20 cellular contexts compared by ENCODE assay signal in the genomic region with DNA sequence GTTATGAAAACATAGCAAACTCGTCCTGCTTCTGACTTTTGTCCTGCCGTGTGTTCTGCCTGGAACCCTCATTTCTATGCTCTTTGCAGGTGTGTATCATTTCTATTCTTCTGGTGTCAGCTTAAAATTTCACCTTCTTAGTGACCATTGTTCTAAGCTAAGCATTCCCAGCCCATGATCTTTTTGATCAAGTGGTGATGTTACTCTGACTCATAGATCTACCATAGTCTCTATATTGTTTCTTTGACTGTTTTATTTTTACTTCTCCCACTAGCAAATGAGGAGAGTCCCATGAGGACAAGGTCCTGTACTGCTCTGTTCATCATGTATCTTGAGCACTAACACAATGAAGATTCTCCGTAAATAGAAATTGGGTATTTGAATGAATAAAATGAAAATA. TPM values are rescaled to one million over a fixed set of nuclear protein-coding genes. Genes with fewer than 3 reads are reported as not detected.
DNase-seq lines count a peak whose midpoint lies in the region; FAIRE-seq and TF ChIP-seq lines count a peak whose summit lies in the region.
"Had no signal": no experiment of that assay in that cellular context is flagged by ENCODE, and none has a peak within 500 bp of the region (broad histone marks: within the 10 kb centered on the region; RNA-seq: fewer than 3 reads in every experiment).

No MANE protein-coding gene starts in this region.

- BruUV-seq in endothelial cell of umbilical vein (replicated peaks; lab: Mats Ljungman, UMichigan) (no TSS peak), A673 (replicated peaks; lab: Mats Ljungman, UMichigan) (no TSS peak)

- H3K4me1 ChIP-seq in GM23248 (ENCODE audit: insufficient read depth), result peaks cover 6% of the 10 kb centered on the region
- peaks cover 4% of the 10 kb centered on the region for H3K4me1 ChIP-seq in endothelial cell of umbilical vein (ENCODE audit: control insufficient read depth, extremely low read depth, insufficient read depth, low read length)
- no peaks in the 10 kb centered on the region for H3K4me1 ChIP-seq in A673 (ENCODE audit: insufficient read depth, low read length, poor library complexity, severe bottlenecking)
- H3K4me1 ChIP-seq in kidney (ENCODE audit: control insufficient read depth in 1 of 2, insufficient read depth in 1 of 2, low read depth in 1 of 2, low read length in 2 of 2), result no peaks in the 10 kb centered on the region
- H3K4me1 ChIP-seq: BE2C had no signal

- H3K36me3 ChIP-seq in GM23248 (ENCODE audit: low read depth) (no peaks in the 10 kb centered on the region), endothelial cell of umbilical vein (ENCODE audit: control insufficient read depth in 2 of 2, extremely low read depth in 1 of 2, insufficient read depth in 2 of 2, low read length in 2 of 2) (no peaks in the 10 kb centered on the region), A673 (ENCODE audit: insufficient read depth, low read length, poor library complexity, severe bottlenecking) (no peaks in the 10 kb centered on the region), kidney (ENCODE audit: control insufficient read depth in 1 of 2, insufficient read depth in 2 of 2, low read length in 2 of 2) (no peaks in the 10 kb centered on the region)
- H3K36me3 ChIP-seq: BE2C had no signal

- no peaks in the 10 kb centered on the region for H4K20me1 ChIP-seq in GM23248 (ENCODE audit: insufficient read depth)
- H4K20me1 ChIP-seq in endothelial cell of umbilical vein (replicated peaks; ENCODE audit: control insufficient read depth, extremely low read depth, insufficient read depth, low read length), result no peaks in the 10 kb centered on the region

- H3K9me1 ChIP-seq in endothelial cell of umbilical vein (replicated peaks; ENCODE audit: control insufficient read depth, extremely low read depth, insufficient read depth, low read length), result no peaks in the 10 kb centered on the region

- dilution Hi-C loops in endothelial cell of umbilical vein (cut with MboI; ENCODE audit: extremely low pct_ligation_motif_present, low sequenced_read_pairs), result no loop called here

- no peak overlapping the region for H3K9ac ChIP-seq in GM23248
- H3K9ac ChIP-seq in endothelial cell of umbilical vein (replicated peaks; ENCODE audit: extremely low read depth, insufficient read depth, low read length), result no peak overlapping the region
- H3K9ac ChIP-seq in kidney (ENCODE audit: low read length in 2 of 2), result no peak overlapping the region

- in situ Hi-C loops in GM23248 (cut with MboI), result no loop called here

- CTCF ChIA-PET in endothelial cell of umbilical vein (lab: Charles Lee), result interaction anchor here (1.3 kb wide), 1 partner anchor 42 kb away, joined by 3 read pairs; no protein-coding TSS in a partner anchor
- CTCF ChIA-PET in A673 (lab: Charles Lee), result no interaction called here

- no peak for TF ChIP-seq CTCF in endothelial cell of umbilical vein (IDR thresholded peaks at IDR 0.05; ENCODE audit: extremely low read depth in 1 of 2, insufficient read depth in 1 of 2, low read depth in 1 of 2, low read length in 2 of 2)
- TF ChIP-seq CTCF in A673 (conservative IDR thresholded peaks at IDR 0.05; ENCODE audit: low read depth, low read length), result no peak
- TF ChIP-seq CTCF in kidney (IDR thresholded peaks at IDR 0.05; ENCODE audit: borderline replicate concordance, extremely low read depth, insufficient read depth), result no peak

- no peaks in the 10 kb centered on the region; the same call in 1 of the 2 replicates for H3K9me2 ChIP-seq in GM23248 (ENCODE audit: insufficient read depth)

- H2AFZ ChIP-seq in GM23248 (no peak overlapping the region), endothelial cell of umbilical vein (ENCODE audit: low read depth, low read length) (no peak overlapping the region)

- H3K9me3 ChIP-seq in GM23248 (ENCODE audit: low read depth), result no peaks in the 10 kb centered on the region
- H3K9me3 ChIP-seq in endothelial cell of umbilical vein (replicated peaks; ENCODE audit: control insufficient read depth, insufficient read depth, low read length), result no peaks in the 10 kb centered on the region
- no peaks in the 10 kb centered on the region for H3K9me3 ChIP-seq in A673 (ENCODE audit: low read depth, low read length, poor library complexity, severe bottlenecking)
- no peaks in the 10 kb centered on the region for H3K9me3 ChIP-seq in kidney (ENCODE audit: control insufficient read depth in 1 of 2, low read length in 2 of 2)
- H3K9me3 ChIP-seq: BE2C had no signal

- 92 to 94% methylated on average over 3 of the region's 3 CpGs for WGBS in GM23248 (ENCODE audit: low coverage in 1 of 2, low lambda C conversion rate in 2 of 2, missing lambda C conversion rate in 2 of 2), 2 experiments

- peaks cover 12% of the 10 kb centered on the region for H3F3A ChIP-seq in GM23248 (ENCODE audit: insufficient read depth)

- POLR2A ChIA-PET in endothelial cell of umbilical vein (lab: Charles Lee), result no interaction called here
- POLR2A ChIA-PET in A673 (lab: Charles Lee; ENCODE audit: low non-redundant PET), result no interaction called here

- intact Hi-C loops in endothelial cell of umbilical vein (cut with micrococcal nuclease), result no loop called here
- intact Hi-C loops in A673 (cut with micrococcal nuclease; ENCODE audit: unreplicated experiment), result no loop called here
- intact Hi-C loops in kidney (cut with DNase I), result no loop called here

- FAIRE-seq in RCC 7860 (lab: Jason Lieb, UNC) (no peak), endothelial cell of umbilical vein (lab: Jason Lieb, UNC) (no peak), kidney (lab: Jason Lieb, UNC) (no peak)
- FAIRE-seq: H54, HTR-8/SVneo, K562 had no signal

- H3K27ac ChIP-seq in GM23248 (no peak overlapping the region), endothelial cell of umbilical vein (ENCODE audit: insufficient read depth, low read depth, low read length) (no peak overlapping the region), A673 (ENCODE audit: low read depth, low read length, poor library complexity, severe bottlenecking) (no peak overlapping the region), kidney (ENCODE audit: low read depth in 2 of 2, low read length in 2 of 2) (no peak overlapping the region)
- H3K27ac ChIP-seq: SK-N-MC had no signal

- no peak overlapping the region for H3K4me3 ChIP-seq in GM23248
- H3K4me3 ChIP-seq in endothelial cell of umbilical vein (replicated peaks in 1 of 3; ENCODE audit: insufficient read depth in 1 of 3, low read depth in 1 of 3, low read length in 3 of 3), result no peak overlapping the region
- no peak overlapping the region for H3K4me3 ChIP-seq in A673 (ENCODE audit: low read depth, low read length, poor library complexity, severe bottlenecking)
- H3K4me3 ChIP-seq in kidney (ENCODE audit: low read length in 2 of 2), result no peak overlapping the region
- H3K4me3 ChIP-seq: K562, SK-N-MC had no signal

- H3K27me3 ChIP-seq in GM23248 (replicated peaks; ENCODE audit: insufficient read depth), result no peaks in the 10 kb centered on the region
- H3K27me3 ChIP-seq in endothelial cell of umbilical vein (ENCODE audit: control insufficient read depth in 2 of 2, insufficient read depth in 2 of 2, low read length in 2 of 2), result no peaks in the 10 kb centered on the region
- no peaks in the 10 kb centered on the region for H3K27me3 ChIP-seq in A673 (replicated peaks; ENCODE audit: insufficient read depth, low read depth, low read length, poor library complexity)
- H3K27me3 ChIP-seq: BE2C had no signal

- TF ChIP-seq POLR2A in endothelial cell of umbilical vein (IDR thresholded peaks at IDR 0.05; ENCODE audit: low read depth, low read length), result no peak

- H3K4me2 ChIP-seq in GM23248 (ENCODE audit: unreplicated experiment) (no peak overlapping the region), endothelial cell of umbilical vein (ENCODE audit: insufficient read depth, low read length) (no peak overlapping the region)

- DNase-seq in GM23248, result peak; percentile 46
- DNase-seq in RCC 7860 (ENCODE audit: low spot score), result peak; percentile 22
- DNase-seq in endothelial cell of umbilical vein (ENCODE audit: low read depth, low spot score), result no peak
- DNase-seq in kidney tubule cell (ENCODE audit: low spot score), result peak; percentile 67
- DNase-seq in cerebellar nuclear complex (lab: John Stamatoyannopoulos, UW), result no peak
- DNase-seq in activated CD8-positive, alpha-beta memory T cell treated with anti-CD3 and anti-CD28 coated beads for 24 hours, result no peak
- no peak for DNase-seq in A673 (ENCODE audit: low spot score)
- no peak for DNase-seq in kidney
- DNase-seq: BE2C; CD4-positive, alpha-beta memory T cell; EL; NCI-H1048; NCI-H226; NCI-H526 had no signal

- no peaks in the 10 kb centered on the region for H3K79me2 ChIP-seq in GM23248 (ENCODE audit: insufficient read depth)
- no peaks in the 10 kb centered on the region for H3K79me2 ChIP-seq in endothelial cell of umbilical vein (ENCODE audit: control insufficient read depth, insufficient read depth, low read length)

RNA-seq across cellular contexts. Expression of a gene that starts 14.1 kb away (rescaled TPM):
- total RNA-seq in GM23248 (2014; rRNA removed; shearing (Covaris generic)), result 8.1 and 13.5 TPM in 2 replicates
- polyA plus RNA-seq in GM23248 (2016; fragmentation: Nextera tagmentation; extraction: Ambion mirVana) (16.3 and 17.9 TPM in 2 replicates), endothelial cell of umbilical vein (0.78 and 0.81 TPM in 2 replicates), kidney (ENCODE audit: insufficient read depth, low read depth, low replicate concordance) (1.1 TPM)
- total RNA-seq in endothelial cell of umbilical vein (0.25 and 1.2 TPM in 2 replicates), A673 (2021) (0.28 and 0.56 TPM in 2 replicates), kidney (8.2 TPM)
- polyA plus RNA-seq in endothelial cell of umbilical vein (2011; cell fraction: cytosol; rRNA removed), result 0.59 and 1.0 TPM in 2 replicates
- 0.32 and 0.43 TPM in 2 replicates for polyA plus RNA-seq in endothelial cell of umbilical vein (2011; cell fraction: nucleus; rRNA removed)
- 3.5 and 4.3 TPM in 2 replicates for polyA plus RNA-seq in endothelial cell of umbilical vein (2012)
- 0.19 TPM in 1 of 2 replicates, not detected in the other for polyA minus RNA-seq in endothelial cell of umbilical vein
- not detected for polyA minus RNA-seq in endothelial cell of umbilical vein (2011; cell fraction: cytosol; rRNA and poly(A)+ RNA removed)
- polyA minus RNA-seq in endothelial cell of umbilical vein (2011; cell fraction: nucleus; rRNA and poly(A)+ RNA removed), result not detected in 2 replicates
- total RNA-seq: CD4-positive, alpha-beta memory T cell; K562; OCI-LY7 had no signal
- polyA plus RNA-seq: CD4-positive, alpha-beta memory T cell; K562 had no signal

RNA-seq across cellular contexts. Expression of a gene that starts 30.7 kb away (rescaled TPM):
- 13.8 TPM in 1 of 2 replicates, not detected in the other for total RNA-seq in GM23248 (2014; rRNA removed; shearing (Covaris generic))
- polyA plus RNA-seq in GM23248 (2016; fragmentation: Nextera tagmentation; extraction: Ambion mirVana) (6.5 and 8.1 TPM in 2 replicates), endothelial cell of umbilical vein (not detected in 2 replicates), kidney (ENCODE audit: insufficient read depth, low read depth, low replicate concordance) (not detected)
- total RNA-seq in endothelial cell of umbilical vein (not detected in 2 replicates), A673 (2021) (not detected in 2 replicates), kidney (1.0 TPM)
- 0.31 TPM in 1 of 2 replicates, not detected in the other for polyA plus RNA-seq in endothelial cell of umbilical vein (2011; cell fraction: cytosol; rRNA removed)
- not detected in 2 replicates for polyA plus RNA-seq in endothelial cell of umbilical vein (2011; cell fraction: nucleus; rRNA removed)
- polyA plus RNA-seq in endothelial cell of umbilical vein (2012), result not detected in 2 replicates
- polyA minus RNA-seq in endothelial cell of umbilical vein, result not detected in 2 replicates
- not detected for polyA minus RNA-seq in endothelial cell of umbilical vein (2011; cell fraction: cytosol; rRNA and poly(A)+ RNA removed)
- not detected in 2 replicates for polyA minus RNA-seq in endothelial cell of umbilical vein (2011; cell fraction: nucleus; rRNA and poly(A)+ RNA removed)
- total RNA-seq: CD4-positive, alpha-beta memory T cell; K562; OCI-LY7; Right ventricle myocardium inferior had no signal
- polyA plus RNA-seq: CD4-positive, alpha-beta memory T cell; K562 had no signal

RNA-seq across cellular contexts. Expression of a gene that starts 46.8 kb away (rescaled TPM):
- 12.9 and 14.8 TPM in 2 replicates for total RNA-seq in GM23248 (2014; rRNA removed; shearing (Covaris generic))
- polyA plus RNA-seq in GM23248 (2016; fragmentation: Nextera tagmentation; extraction: Ambion mirVana) (12.6 and 13.9 TPM in 2 replicates), endothelial cell of umbilical vein (26.7 and 36.0 TPM in 2 replicates), kidney (ENCODE audit: insufficient read depth, low read depth, low replicate concordance) (6.4 TPM)
- total RNA-seq in endothelial cell of umbilical vein (9.0 and 20.0 TPM in 2 replicates), A673 (2021) (0.45 TPM in 1 of 2 replicates, not detected in the other), kidney (29.7 TPM)
- 44.6 and 62.9 TPM in 2 replicates for polyA plus RNA-seq in endothelial cell of umbilical vein (2011; cell fraction: cytosol; rRNA removed)
- 23.8 and 27.9 TPM in 2 replicates for polyA plus RNA-seq in endothelial cell of umbilical vein (2011; cell fraction: nucleus; rRNA removed)
- 44.9 and 91.9 TPM in 2 replicates for polyA plus RNA-seq in endothelial cell of umbilical vein (2012)
- polyA minus RNA-seq in endothelial cell of umbilical vein, result 2.7 and 5.6 TPM in 2 replicates
- polyA minus RNA-seq in endothelial cell of umbilical vein (2011; cell fraction: cytosol; rRNA and poly(A)+ RNA removed), result not detected
- 4.0 and 6.7 TPM in 2 replicates for polyA minus RNA-seq in endothelial cell of umbilical vein (2011; cell fraction: nucleus; rRNA and poly(A)+ RNA removed)
- total RNA-seq: CD4-positive, alpha-beta memory T cell; OCI-LY7 had no signal
- polyA plus RNA-seq: CD4-positive, alpha-beta memory T cell had no signal

Comparison
In these comparisons a context has a peak if more than half of its experiments do, and no peak if none do; other contexts are left out.
1. DNase-seq: peak in GM23248 (single experiment), RCC 7860 (single experiment) and kidney tubule cell (single experiment); none in endothelial cell of umbilical vein (single experiment), cerebellar nuclear complex (0 of 2), activated CD8-positive, alpha-beta memory T cell treated with anti-CD3 and anti-CD28 coated beads for 24 hours (single experiment), A673 (single experiment) and kidney (single experiment).